In the genomic region with DNA sequence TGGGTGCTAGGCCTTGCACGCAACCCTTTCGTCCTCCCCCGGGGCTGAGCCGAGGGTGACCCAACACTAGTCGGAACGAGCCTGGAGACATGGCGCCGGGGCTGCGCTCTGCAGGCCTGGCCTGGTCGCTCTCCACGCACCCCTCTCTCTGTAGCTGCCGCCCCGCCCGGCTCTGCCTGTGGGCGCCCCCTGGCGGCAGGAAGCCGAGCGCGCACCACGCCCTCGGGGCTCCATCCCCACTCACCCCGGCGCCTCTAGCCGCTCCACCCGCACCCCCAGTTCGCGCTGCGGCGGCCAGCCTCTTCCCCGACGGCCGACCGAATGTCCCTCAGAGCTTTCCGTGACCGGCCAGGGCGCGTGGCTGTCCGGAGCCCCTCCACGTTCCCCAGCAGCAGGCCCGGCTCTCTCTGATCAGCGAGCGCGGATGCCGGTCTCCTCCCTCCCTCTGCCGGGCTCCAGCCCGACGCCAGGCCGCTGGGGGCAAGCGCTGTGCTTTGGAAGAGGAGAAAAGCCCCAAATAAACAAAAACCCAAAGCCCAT, we compare ENCODE assay signal across 8 cellular contexts. TPM values are rescaled to one million over a fixed set of nuclear protein-coding genes. Genes with fewer than 3 reads are reported as not detected.
DNase-seq lines count a peak whose midpoint lies in the region; ATAC-seq, FAIRE-seq and TF ChIP-seq lines count a peak whose summit lies in the region.

No MANE protein-coding gene starts in this region.

- dilution Hi-C loops in endothelial cell of umbilical vein (cut with MboI; ENCODE audit: extremely low pct_ligation_motif_present, low sequenced_read_pairs): loop anchor here (25.0 kb wide), 1 partner anchor 356 kb away; no protein-coding TSS in a partner anchor

- no TSS peak for BruUV-seq in endothelial cell of umbilical vein (replicated peaks; lab: Mats Ljungman, UMichigan)

- H2AFZ ChIP-seq in endothelial cell of umbilical vein (ENCODE audit: low read depth, low read length): peak overlapping the region; percentile 60

- no peaks in the 10 kb centered on the region for H3K36me3 Mint-ChIP-seq in activated CD8-positive, alpha-beta memory T cell treated with anti-CD3 and anti-CD28 coated beads, Interleukin-2, amount 10 ng/mL, durations not matched to agents 7 days and 5 days

- no peak overlapping the region for H3K4me3 Mint-ChIP-seq in activated CD8-positive, alpha-beta memory T cell treated with anti-CD3 and anti-CD28 coated beads, Interleukin-2, amount 10 ng/mL, durations not matched to agents 7 days and 5 days

- H4K20me1 ChIP-seq in endothelial cell of umbilical vein (replicated peaks; ENCODE audit: control insufficient read depth, extremely low read depth, insufficient read depth, low read length): no peaks in the 10 kb centered on the region

- no peaks in the 10 kb centered on the region for H3K9me3 ChIP-seq in endothelial cell of umbilical vein (replicated peaks; ENCODE audit: control insufficient read depth, insufficient read depth, low read length)
- H3K9me3 ChIP-seq in mucosa of descending colon: no peaks in the 10 kb centered on the region

- no peak overlapping the region for H3K9ac ChIP-seq in endothelial cell of umbilical vein (replicated peaks; ENCODE audit: extremely low read depth, insufficient read depth, low read length)

- H3K4me3 ChIP-seq in endothelial cell of umbilical vein (replicated peaks in 1 of 3; ENCODE audit: insufficient read depth in 1 of 3, low read depth in 1 of 3, low read length in 3 of 3) (no peak overlapping the region), mucosa of descending colon (no peak overlapping the region)

- intact Hi-C loops in endothelial cell of umbilical vein (cut with micrococcal nuclease): loop anchor here (1.0 to 5.0 kb wide), 3 partner anchors 221 to 371 kb away; no protein-coding TSS in a partner anchor
- intact Hi-C loops in mucosa of descending colon (cut with DNase I, micrococcal nuclease): no loop called here

- H3K79me2 ChIP-seq in endothelial cell of umbilical vein (ENCODE audit: control insufficient read depth, insufficient read depth, low read length): no peaks in the 10 kb centered on the region

- H3K36me3 ChIP-seq in endothelial cell of umbilical vein (ENCODE audit: control insufficient read depth in 2 of 2, extremely low read depth in 1 of 2, insufficient read depth in 2 of 2, low read length in 2 of 2) (no peaks in the 10 kb centered on the region), mucosa of descending colon (ENCODE audit: low read depth) (no peaks in the 10 kb centered on the region)

- no peak overlapping the region for H3K27ac ChIP-seq in endothelial cell of umbilical vein (ENCODE audit: insufficient read depth, low read depth, low read length)

- no peaks in the 10 kb centered on the region for H3K9me3 Mint-ChIP-seq in activated CD8-positive, alpha-beta memory T cell treated with anti-CD3 and anti-CD28 coated beads, Interleukin-2, amount 10 ng/mL, durations not matched to agents 7 days and 5 days (ENCODE audit: low read depth)

- peaks cover 10% of the 10 kb centered on the region for H3K4me1 Mint-ChIP-seq in activated CD8-positive, alpha-beta memory T cell treated with anti-CD3 and anti-CD28 coated beads, Interleukin-2, amount 10 ng/mL, durations not matched to agents 7 days and 5 days

- H3K27ac Mint-ChIP-seq in activated CD8-positive, alpha-beta memory T cell treated with anti-CD3 and anti-CD28 coated beads, Interleukin-2, amount 10 ng/mL, durations not matched to agents 7 days and 5 days: no peak overlapping the region

- CTCF ChIA-PET in activated CD8-positive, alpha-beta memory T cell treated with anti-CD3 and anti-CD28 coated beads, Interleukin-2, amount 10 ng/mL, durations not matched to agents 7 days and 5 days (lab: Charles Lee): interaction anchor here (0.8 to 3.3 kb wide), 20 partner anchors 9 to 486 kb away, joined by 3 to 20 read pairs (median 4); no protein-coding TSS in a partner anchor
- CTCF ChIA-PET in endothelial cell of umbilical vein (lab: Charles Lee): interaction anchor here (0.6 to 7.4 kb wide), 38 partner anchors 10 to 1090 kb away, joined by 3 to 238 read pairs (median 4); a partner anchor contains a TSS

- DNase-seq in NCI-H510A treated with DMSO at 0.1 percent for 48 hours (lab: John Stamatoyannopoulos, UW) (peak; percentile 28), NCI-H510A (lab: John Stamatoyannopoulos, UW) (no peak), NCI-H460 (ENCODE audit: extremely low read depth, low read depth) (peak; percentile 43), endothelial cell of umbilical vein (ENCODE audit: low read depth, low spot score) (peak; percentile 27), mucosa of descending colon (peak; percentile 63 to 74 (median 70))
- peak; percentile 63 for DNase-seq in activated CD8-positive, alpha-beta memory T cell treated with anti-CD3 and anti-CD28 coated beads, Interleukin-2, amount 10 ng/mL, durations not matched to agents 7 days and 5 days
- DNase-seq in stimulated activated CD8-positive, alpha-beta memory T cell treated with anti-CD3 and anti-CD28 coated beads, Interleukin-7, amount 100 ng/mL, for 24 hours (ENCODE audit: low read depth): peak; percentile 44

- POLR2A ChIA-PET in endothelial cell of umbilical vein (lab: Charles Lee): no interaction called here

- H3K9me1 ChIP-seq in endothelial cell of umbilical vein (replicated peaks; ENCODE audit: control insufficient read depth, extremely low read depth, insufficient read depth, low read length): no peaks in the 10 kb centered on the region

- peak overlapping the region; percentile 19 for H3K4me2 ChIP-seq in endothelial cell of umbilical vein (ENCODE audit: insufficient read depth, low read length)

- TF ChIP-seq POLR2A in endothelial cell of umbilical vein (IDR thresholded peaks at IDR 0.05; ENCODE audit: low read depth, low read length): no peak

- H3K27me3 Mint-ChIP-seq in activated CD8-positive, alpha-beta memory T cell treated with anti-CD3 and anti-CD28 coated beads, Interleukin-2, amount 10 ng/mL, durations not matched to agents 7 days and 5 days: peaks cover 94% of the 10 kb centered on the region

- H3K27me3 ChIP-seq in endothelial cell of umbilical vein (ENCODE audit: control insufficient read depth in 2 of 2, insufficient read depth in 2 of 2, low read length in 2 of 2): peaks cover 82 to 90% of the 10 kb centered on the region in 2 experiments

- peak; percentile 84 for ATAC-seq in HG02884 (IDR thresholded peaks at IDR 0.05; ENCODE audit: unreplicated experiment)
- peak; percentile 90 for ATAC-seq in activated CD8-positive, alpha-beta memory T cell treated with anti-CD3 and anti-CD28 coated beads, Interleukin-2, amount 10 ng/mL, durations not matched to agents 7 days and 5 days
- ATAC-seq in mucosa of descending colon: peak; percentile 91

- no peak for FAIRE-seq in endothelial cell of umbilical vein (lab: Jason Lieb, UNC)

- peaks cover 3% of the 10 kb centered on the region for H3K4me1 ChIP-seq in endothelial cell of umbilical vein (ENCODE audit: control insufficient read depth, extremely low read depth, insufficient read depth, low read length)
- peaks cover 21% of the 10 kb centered on the region for H3K4me1 ChIP-seq in mucosa of descending colon (ENCODE audit: low read depth)

- TF ChIP-seq CTCF in endothelial cell of umbilical vein (IDR thresholded peaks at IDR 0.05; ENCODE audit: extremely low read depth in 1 of 2, insufficient read depth in 1 of 2, low read depth in 1 of 2, low read length in 2 of 2): peak; percentile 90 to 93
- TF ChIP-seq CTCF in mucosa of descending colon (IDR thresholded peaks at IDR 0.05): peak; percentile 80

TF ChIP-seq in endothelial cell of umbilical vein, 7 proteins besides CTCF, POLR2A, EP300 and RAD21:
- TF ChIP-seq EZH2 (IDR thresholded peaks at IDR 0.05; ENCODE audit: borderline replicate concordance, low read depth, low read length, severe bottlenecking) (peak; percentile 62), POLR2AphosphoS5 (IDR thresholded peaks at IDR 0.05; ENCODE audit: insufficient read depth, low read depth, low read length) (no peak)

RNA-seq across cellular contexts. Expression of a gene that starts 29.1 kb away (rescaled TPM):
- not detected in 2 replicates for total RNA-seq in NCI-H460 (2014; rRNA removed; shearing (Covaris generic))
- polyA plus RNA-seq in NCI-H460 (2014; cell fraction: nucleus; rRNA removed): not detected in 2 replicates
- total RNA-seq in activated CD8-positive, alpha-beta memory T cell treated with anti-CD3 and anti-CD28 coated beads, Interleukin-2, amount 10 ng/mL, durations not matched to agents 7 days and 5 days: not detected
- total RNA-seq in endothelial cell of umbilical vein (not detected in 2 replicates), mucosa of descending colon (not detected)
- not detected in 2 replicates for polyA plus RNA-seq in endothelial cell of umbilical vein
- not detected in 2 replicates for polyA plus RNA-seq in endothelial cell of umbilical vein (2011; cell fraction: cytosol; rRNA removed)
- not detected in 2 replicates for polyA plus RNA-seq in endothelial cell of umbilical vein (2011; cell fraction: nucleus; rRNA removed)
- not detected in 2 replicates for polyA plus RNA-seq in endothelial cell of umbilical vein (2012)
- polyA minus RNA-seq in endothelial cell of umbilical vein: not detected in 2 replicates
- polyA minus RNA-seq in endothelial cell of umbilical vein (2011; cell fraction: cytosol; rRNA and poly(A)+ RNA removed): not detected
- polyA minus RNA-seq in endothelial cell of umbilical vein (2011; cell fraction: nucleus; rRNA and poly(A)+ RNA removed): not detected in 2 replicates

RNA-seq across cellular contexts. Expression of a gene that starts 30.1 kb away (rescaled TPM):
- 0.25 and 0.40 TPM in 2 replicates for total RNA-seq in NCI-H460 (2014; rRNA removed; shearing (Covaris generic))
- polyA plus RNA-seq in NCI-H460 (2014; cell fraction: nucleus; rRNA removed): 0.13 TPM in 1 of 2 replicates, not detected in the other
- total RNA-seq in activated CD8-positive, alpha-beta memory T cell treated with anti-CD3 and anti-CD28 coated beads, Interleukin-2, amount 10 ng/mL, durations not matched to agents 7 days and 5 days: not detected
- total RNA-seq in endothelial cell of umbilical vein (not detected in 2 replicates), mucosa of descending colon (not detected)
- polyA plus RNA-seq in endothelial cell of umbilical vein: not detected in 2 replicates
- not detected in 2 replicates for polyA plus RNA-seq in endothelial cell of umbilical vein (2011; cell fraction: cytosol; rRNA removed)
- polyA plus RNA-seq in endothelial cell of umbilical vein (2011; cell fraction: nucleus; rRNA removed): not detected in 2 replicates
- not detected in 2 replicates for polyA plus RNA-seq in endothelial cell of umbilical vein (2012)
- polyA minus RNA-seq in endothelial cell of umbilical vein: not detected in 2 replicates
- polyA minus RNA-seq in endothelial cell of umbilical vein (2011; cell fraction: cytosol; rRNA and poly(A)+ RNA removed): not detected
- not detected in 2 replicates for polyA minus RNA-seq in endothelial cell of umbilical vein (2011; cell fraction: nucleus; rRNA and poly(A)+ RNA removed)
